In genomic region chr6:132964101-132964867, GRCh38 we compare ENCODE assay signal across 1 cellular context.
A peak's percentile ranks its signal among the peaks of the same experiment; 100 is the strongest.
TF ChIP-seq lines count a peak whose summit lies in the region.

No MANE protein-coding gene starts in this region.

TF ChIP-seq in K562, 482 proteins besides CTCF, POLR2A, EP300 and RAD21 (continued from another document and continues in another):
- TF ChIP-seq CLOCK (CRISPR knock-in tag; IDR thresholded peaks at IDR 0.05; ENCODE audit: borderline replicate concordance) (no peak), MAFK (IDR thresholded peaks at IDR 0.05; ENCODE audit: low read length) (no peak), KDM2B (CRISPR knock-in tag; IDR thresholded peaks at IDR 0.05) (no peak), YY1 (IDR thresholded peaks at IDR 0.05; ENCODE audit: borderline replicate concordance in 1 of 3, control insufficient read depth in 1 of 3, extremely low read depth in 1 of 3, insufficient read depth in 3 of 3, insufficient read length in 1 of 3, insufficient replicate concordance in 2 of 3, low read depth in 1 of 3, low read length in 2 of 3) (no peak), CREB1 (IDR thresholded peaks at IDR 0.05) (no peak), CREB1 (CRISPR knock-in tag; IDR thresholded peaks at IDR 0.05) (no peak), ZNF408 (CRISPR knock-in tag; IDR thresholded peaks at IDR 0.05; ENCODE audit: low read depth) (no peak), KDM5B (IDR thresholded peaks at IDR 0.05; ENCODE audit: insufficient replicate concordance, low read depth, low read length) (no peak), CBFA2T2 (conservative IDR thresholded peaks at IDR 0.05) (peak; percentile 72), ZNF143 (CRISPR knock-in tag; IDR thresholded peaks at IDR 0.05) (no peak), MAFG (tag; conservative IDR thresholded peaks at IDR 0.05) (no peak), ZNF24 (IDR thresholded peaks at IDR 0.05) (no peak), MEIS2 (IDR thresholded peaks at IDR 0.05; ENCODE audit: partially characterized antibody) (peak; percentile 82), ZNF347 (CRISPR knock-in tag; IDR thresholded peaks at IDR 0.05; ENCODE audit: low read depth) (no peak), FOXM1 (IDR thresholded peaks at IDR 0.05; ENCODE audit: low read depth) (peak; percentile 76; the same call in 1 of the 2 replicates), FOXM1 (CRISPR knock-in tag; IDR thresholded peaks at IDR 0.05; ENCODE audit: low read depth) (no peak), ZNF551 (CRISPR knock-in tag; IDR thresholded peaks at IDR 0.05) (no peak), ZNF174 (CRISPR knock-in tag; IDR thresholded peaks at IDR 0.05) (no peak), ATF1 (CRISPR knock-in tag; IDR thresholded peaks at IDR 0.05) (no peak), ATF1 (tag; IDR thresholded peaks at IDR 0.05) (peak; percentile 58; the same call in 1 of the 2 replicates), MCM2 (IDR thresholded peaks at IDR 0.05; ENCODE audit: low read depth) (no peak), JUNB (CRISPR knock-in tag; conservative IDR thresholded peaks at IDR 0.05) (no peak), TAF9B (IDR thresholded peaks at IDR 0.05; ENCODE audit: partially characterized antibody) (peak; percentile 39), POU5F1 (IDR thresholded peaks at IDR 0.05; ENCODE audit: borderline replicate concordance, low read depth, low read length, partially characterized antibody) (no peak), WHSC1 (IDR thresholded peaks at IDR 0.05; ENCODE audit: low read length) (no peak), ETV6 (IDR thresholded peaks at IDR 0.05; ENCODE audit: borderline replicate concordance in 1 of 2, low read depth in 2 of 2, low read length in 1 of 2) (no peak), ETV6 (CRISPR knock-in tag; IDR thresholded peaks at IDR 0.05; ENCODE audit: borderline replicate concordance) (no peak), CBX2 (IDR thresholded peaks at IDR 0.05; ENCODE audit: insufficient read depth, low read length, poor library complexity, severe bottlenecking) (no peak), MCM7 (IDR thresholded peaks at IDR 0.05) (no peak), ZHX1 (conservative IDR thresholded peaks at IDR 0.05; ENCODE audit: low read length) (no peak), ZNF589 (CRISPR knock-in tag; IDR thresholded peaks at IDR 0.05; ENCODE audit: low read depth) (no peak), MAFF (IDR thresholded peaks at IDR 0.05; ENCODE audit: low read length) (no peak), TEAD4 (IDR thresholded peaks at IDR 0.05; ENCODE audit: low read length) (peak; percentile 83), TEAD4 (CRISPR knock-in tag; IDR thresholded peaks at IDR 0.05; ENCODE audit: borderline replicate concordance) (no peak), ELF4 (CRISPR knock-in tag; IDR thresholded peaks at IDR 0.05) (no peak), ZNF57 (CRISPR knock-in tag; IDR thresholded peaks at IDR 0.05) (no peak), KLF16 (IDR thresholded peaks at IDR 0.05) (no peak; the same call in 1 of the 2 replicates), XRCC5 (IDR thresholded peaks at IDR 0.05; ENCODE audit: low read depth, low read length) (no peak), KLF13 (tag; IDR thresholded peaks at IDR 0.05; ENCODE audit: borderline replicate concordance, low read depth) (no peak), FIP1L1 (IDR thresholded peaks at IDR 0.05; ENCODE audit: low read depth, low read length, poor library complexity, severe bottlenecking) (no peak), GATAD2B (IDR thresholded peaks at IDR 0.05; ENCODE audit: borderline replicate concordance) (no peak; the same call in 1 of the 2 replicates), BMI1 (IDR thresholded peaks at IDR 0.05; ENCODE audit: low read length) (no peak), POLR2G (IDR thresholded peaks at IDR 0.05; ENCODE audit: low read depth, low read length) (no peak)
- TF ChIP-seq, protein P1, sequence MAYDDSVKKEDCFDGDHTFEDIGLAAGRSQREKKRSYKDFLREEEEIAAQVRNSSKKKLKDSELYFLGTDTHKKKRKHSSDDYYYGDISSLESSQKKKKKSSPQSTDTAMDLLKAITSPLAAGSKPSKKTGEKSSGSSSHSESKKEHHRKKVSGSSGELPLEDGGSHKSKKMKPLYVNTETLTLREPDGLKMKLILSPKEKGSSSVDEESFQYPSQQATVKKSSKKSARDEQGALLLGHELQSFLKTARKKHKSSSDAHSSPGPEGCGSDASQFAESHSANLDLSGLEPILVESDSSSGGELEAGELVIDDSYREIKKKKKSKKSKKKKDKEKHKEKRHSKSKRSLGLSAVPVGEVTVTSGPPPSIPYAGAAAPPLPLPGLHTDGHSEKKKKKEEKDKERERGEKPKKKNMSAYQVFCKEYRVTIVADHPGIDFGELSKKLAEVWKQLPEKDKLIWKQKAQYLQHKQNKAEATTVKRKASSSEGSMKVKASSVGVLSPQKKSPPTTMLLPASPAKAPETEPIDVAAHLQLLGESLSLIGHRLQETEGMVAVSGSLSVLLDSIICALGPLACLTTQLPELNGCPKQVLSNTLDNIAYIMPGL (CRISPR knock-in tag; IDR thresholded peaks at IDR 0.05) = no peak
- TF ChIP-seq, protein P2, sequence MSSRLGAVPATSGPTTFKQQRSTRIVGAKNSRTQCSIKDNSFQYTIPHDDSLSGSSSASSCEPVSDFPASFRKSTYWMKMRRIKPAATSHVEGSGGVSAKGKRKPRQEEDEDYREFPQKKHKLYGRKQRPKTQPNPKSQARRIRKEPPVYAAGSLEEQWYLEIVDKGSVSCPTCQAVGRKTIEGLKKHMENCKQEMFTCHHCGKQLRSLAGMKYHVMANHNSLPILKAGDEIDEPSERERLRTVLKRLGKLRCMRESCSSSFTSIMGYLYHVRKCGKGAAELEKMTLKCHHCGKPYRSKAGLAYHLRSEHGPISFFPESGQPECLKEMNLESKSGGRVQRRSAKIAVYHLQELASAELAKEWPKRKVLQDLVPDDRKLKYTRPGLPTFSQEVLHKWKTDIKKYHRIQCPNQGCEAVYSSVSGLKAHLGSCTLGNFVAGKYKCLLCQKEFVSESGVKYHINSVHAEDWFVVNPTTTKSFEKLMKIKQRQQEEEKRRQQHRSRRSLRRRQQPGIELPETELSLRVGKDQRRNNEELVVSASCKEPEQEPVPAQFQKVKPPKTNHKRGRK (tag; IDR thresholded peaks at IDR 0.05) = no peak
- TF ChIP-seq, protein P3, sequence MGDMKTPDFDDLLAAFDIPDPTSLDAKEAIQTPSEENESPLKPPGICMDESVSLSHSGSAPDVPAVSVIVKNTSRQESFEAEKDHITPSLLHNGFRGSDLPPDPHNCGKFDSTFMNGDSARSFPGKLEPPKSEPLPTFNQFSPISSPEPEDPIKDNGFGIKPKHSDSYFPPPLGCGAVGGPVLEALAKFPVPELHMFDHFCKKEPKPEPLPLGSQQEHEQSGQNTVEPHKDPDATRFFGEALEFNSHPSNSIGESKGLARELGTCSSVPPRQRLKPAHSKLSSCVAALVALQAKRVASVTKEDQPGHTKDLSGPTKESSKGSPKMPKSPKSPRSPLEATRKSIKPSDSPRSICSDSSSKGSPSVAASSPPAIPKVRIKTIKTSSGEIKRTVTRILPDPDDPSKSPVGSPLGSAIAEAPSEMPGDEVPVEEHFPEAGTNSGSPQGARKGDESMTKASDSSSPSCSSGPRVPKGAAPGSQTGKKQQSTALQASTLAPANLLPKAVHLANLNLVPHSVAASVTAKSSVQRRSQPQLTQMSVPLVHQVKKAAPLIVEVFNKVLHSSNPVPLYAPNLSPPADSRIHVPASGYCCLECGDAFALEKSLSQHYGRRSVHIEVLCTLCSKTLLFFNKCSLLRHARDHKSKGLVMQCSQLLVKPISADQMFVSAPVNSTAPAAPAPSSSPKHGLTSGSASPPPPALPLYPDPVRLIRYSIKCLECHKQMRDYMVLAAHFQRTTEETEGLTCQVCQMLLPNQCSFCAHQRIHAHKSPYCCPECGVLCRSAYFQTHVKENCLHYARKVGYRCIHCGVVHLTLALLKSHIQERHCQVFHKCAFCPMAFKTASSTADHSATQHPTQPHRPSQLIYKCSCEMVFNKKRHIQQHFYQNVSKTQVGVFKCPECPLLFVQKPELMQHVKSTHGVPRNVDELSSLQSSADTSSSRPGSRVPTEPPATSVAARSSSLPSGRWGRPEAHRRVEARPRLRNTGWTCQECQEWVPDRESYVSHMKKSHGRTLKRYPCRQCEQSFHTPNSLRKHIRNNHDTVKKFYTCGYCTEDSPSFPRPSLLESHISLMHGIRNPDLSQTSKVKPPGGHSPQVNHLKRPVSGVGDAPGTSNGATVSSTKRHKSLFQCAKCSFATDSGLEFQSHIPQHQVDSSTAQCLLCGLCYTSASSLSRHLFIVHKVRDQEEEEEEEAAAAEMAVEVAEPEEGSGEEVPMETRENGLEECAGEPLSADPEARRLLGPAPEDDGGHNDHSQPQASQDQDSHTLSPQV (IDR thresholded peaks at IDR 0.05) = no peak
- TF ChIP-seq, protein P4, sequence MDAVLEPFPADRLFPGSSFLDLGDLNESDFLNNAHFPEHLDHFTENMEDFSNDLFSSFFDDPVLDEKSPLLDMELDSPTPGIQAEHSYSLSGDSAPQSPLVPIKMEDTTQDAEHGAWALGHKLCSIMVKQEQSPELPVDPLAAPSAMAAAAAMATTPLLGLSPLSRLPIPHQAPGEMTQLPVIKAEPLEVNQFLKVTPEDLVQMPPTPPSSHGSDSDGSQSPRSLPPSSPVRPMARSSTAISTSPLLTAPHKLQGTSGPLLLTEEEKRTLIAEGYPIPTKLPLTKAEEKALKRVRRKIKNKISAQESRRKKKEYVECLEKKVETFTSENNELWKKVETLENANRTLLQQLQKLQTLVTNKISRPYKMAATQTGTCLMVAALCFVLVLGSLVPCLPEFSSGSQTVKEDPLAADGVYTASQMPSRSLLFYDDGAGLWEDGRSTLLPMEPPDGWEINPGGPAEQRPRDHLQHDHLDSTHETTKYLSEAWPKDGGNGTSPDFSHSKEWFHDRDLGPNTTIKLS (IDR thresholded peaks at IDR 0.05; ENCODE audit: borderline replicate concordance, low read depth) = no peak
- TF ChIP-seq, protein P5, sequence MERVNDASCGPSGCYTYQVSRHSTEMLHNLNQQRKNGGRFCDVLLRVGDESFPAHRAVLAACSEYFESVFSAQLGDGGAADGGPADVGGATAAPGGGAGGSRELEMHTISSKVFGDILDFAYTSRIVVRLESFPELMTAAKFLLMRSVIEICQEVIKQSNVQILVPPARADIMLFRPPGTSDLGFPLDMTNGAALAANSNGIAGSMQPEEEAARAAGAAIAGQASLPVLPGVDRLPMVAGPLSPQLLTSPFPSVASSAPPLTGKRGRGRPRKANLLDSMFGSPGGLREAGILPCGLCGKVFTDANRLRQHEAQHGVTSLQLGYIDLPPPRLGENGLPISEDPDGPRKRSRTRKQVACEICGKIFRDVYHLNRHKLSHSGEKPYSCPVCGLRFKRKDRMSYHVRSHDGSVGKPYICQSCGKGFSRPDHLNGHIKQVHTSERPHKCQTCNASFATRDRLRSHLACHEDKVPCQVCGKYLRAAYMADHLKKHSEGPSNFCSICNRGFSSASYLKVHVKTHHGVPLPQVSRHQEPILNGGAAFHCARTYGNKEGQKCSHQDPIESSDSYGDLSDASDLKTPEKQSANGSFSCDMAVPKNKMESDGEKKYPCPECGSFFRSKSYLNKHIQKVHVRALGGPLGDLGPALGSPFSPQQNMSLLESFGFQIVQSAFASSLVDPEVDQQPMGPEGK (CRISPR knock-in tag; IDR thresholded peaks at IDR 0.05; ENCODE audit: borderline replicate concordance) = no peak
- TF ChIP-seq, protein P6, sequence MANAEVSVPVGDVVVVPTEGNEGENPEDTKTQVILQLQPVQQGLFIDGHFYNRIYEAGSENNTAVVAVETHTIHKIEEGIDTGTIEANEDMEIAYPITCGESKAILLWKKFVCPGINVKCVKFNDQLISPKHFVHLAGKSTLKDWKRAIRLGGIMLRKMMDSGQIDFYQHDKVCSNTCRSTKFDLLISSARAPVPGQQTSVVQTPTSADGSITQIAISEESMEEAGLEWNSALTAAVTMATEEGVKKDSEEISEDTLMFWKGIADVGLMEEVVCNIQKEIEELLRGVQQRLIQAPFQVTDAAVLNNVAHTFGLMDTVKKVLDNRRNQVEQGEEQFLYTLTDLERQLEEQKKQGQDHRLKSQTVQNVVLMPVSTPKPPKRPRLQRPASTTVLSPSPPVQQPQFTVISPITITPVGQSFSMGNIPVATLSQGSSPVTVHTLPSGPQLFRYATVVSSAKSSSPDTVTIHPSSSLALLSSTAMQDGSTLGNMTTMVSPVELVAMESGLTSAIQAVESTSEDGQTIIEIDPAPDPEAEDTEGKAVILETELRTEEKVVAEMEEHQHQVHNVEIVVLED (CRISPR knock-in tag; IDR thresholded peaks at IDR 0.05) = no peak
